Comparison of ENCODE assay signal across 11 cellular contexts in the genomic region with DNA sequence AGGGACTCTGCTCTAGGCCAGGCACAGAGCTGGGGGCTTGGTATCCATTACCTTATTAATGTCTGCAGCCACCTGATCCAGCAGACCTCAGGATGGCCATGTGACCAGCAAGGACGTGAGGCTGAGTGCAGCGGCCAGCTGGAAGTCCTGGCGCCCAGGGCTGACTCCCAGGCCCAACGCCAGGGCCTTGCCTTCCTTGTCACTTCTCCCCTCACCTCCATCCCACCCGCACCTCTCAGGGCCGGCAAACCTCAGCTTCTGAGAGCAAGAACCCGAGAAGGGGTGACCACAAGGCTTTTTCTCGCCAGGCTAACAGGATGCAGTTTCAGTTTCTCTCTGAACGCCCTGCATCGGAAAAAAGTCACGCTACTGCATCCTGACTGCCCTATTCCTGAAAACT. TPM values are rescaled to one million over a fixed set of nuclear protein-coding genes. Genes with fewer than 3 reads are reported as not detected.
DNase-seq lines count a peak whose midpoint lies in the region; ATAC-seq and TF ChIP-seq lines count a peak whose summit lies in the region.
"Had no signal": no experiment of that assay in that cellular context is flagged by ENCODE, and none has a peak within 500 bp of the region (broad histone marks: within the 10 kb centered on the region; RNA-seq: fewer than 3 reads in every experiment).

No MANE protein-coding gene starts in this region.

- H3K27me3 ChIP-seq in naive thymus-derived CD4-positive, alpha-beta T cell (ENCODE audit: control insufficient read depth in 2 of 2, insufficient read depth in 2 of 2, low read length in 2 of 2): no peaks in the 10 kb centered on the region
- no peaks in the 10 kb centered on the region for H3K27me3 ChIP-seq in GM23338 (ENCODE audit: insufficient read depth)

- no peak overlapping the region for H3K27ac ChIP-seq in naive thymus-derived CD4-positive, alpha-beta T cell (ENCODE audit: low read depth, low read length)
- H3K27ac ChIP-seq in GM23338 (ENCODE audit: low read depth): no peak overlapping the region

- peak overlapping the region in 2 of 10 donors; percentile 51 to 67 for H3K4me3 Mint-ChIP-seq in naive thymus-derived CD4-positive, alpha-beta T cell
- H3K4me3 Mint-ChIP-seq in GM23338: no peak overlapping the region; the same call in 2 of the 3 replicates

- peaks cover 3% of the 10 kb centered on the region; the same call in 1 of the 2 replicates for H4K20me1 ChIP-seq in GM23338 (replicated peaks; ENCODE audit: insufficient read depth)

- peaks cover 45% of the 10 kb centered on the region for H3K79me2 ChIP-seq in GM23338 (replicated peaks; ENCODE audit: insufficient read depth)

- no peaks in the 10 kb centered on the region for H3K9me2 ChIP-seq in GM23338 (ENCODE audit: insufficient read depth)

- H3K4me1 ChIP-seq in naive thymus-derived CD4-positive, alpha-beta T cell (ENCODE audit: control insufficient read depth in 2 of 2, insufficient read depth in 2 of 2, low read length in 2 of 2): peaks cover 0 to 12% of the 10 kb centered on the region in 2 donors
- H3K4me1 ChIP-seq in GM23338 (ENCODE audit: insufficient read depth): peaks cover 4% of the 10 kb centered on the region

- POLR2A ChIA-PET in naive thymus-derived CD4-positive, alpha-beta T cell (lab: Charles Lee): interaction anchor here (0.6 kb wide), 1 partner anchor 193 kb away, joined by 3 read pairs; no protein-coding TSS in a partner anchor

- CTCF ChIA-PET in naive thymus-derived CD4-positive, alpha-beta T cell (lab: Charles Lee): no interaction called here

- H3K9me3 ChIP-seq in naive thymus-derived CD4-positive, alpha-beta T cell (ENCODE audit: control insufficient read depth in 2 of 3, low read length in 3 of 3): no peaks in the 10 kb centered on the region

- H3K4me3 ChIP-seq in naive thymus-derived CD4-positive, alpha-beta T cell (ENCODE audit: low read length): no peak overlapping the region
- no peak overlapping the region for H3K4me3 ChIP-seq in GM23338
- H3K4me3 ChIP-seq: lung had no signal

- H3K27me3 Mint-ChIP-seq in naive thymus-derived CD4-positive, alpha-beta T cell: no peaks in the 10 kb centered on the region
- peaks cover 5% of the 10 kb centered on the region for H3K27me3 Mint-ChIP-seq in GM23338 (ENCODE audit: insufficient read depth, low read depth, poor library complexity)

- peaks cover 0 to 23% (median 7%) of the 10 kb centered on the region in 5 donors for H3K36me3 Mint-ChIP-seq in naive thymus-derived CD4-positive, alpha-beta T cell
- peaks cover 47% of the 10 kb centered on the region for H3K36me3 Mint-ChIP-seq in GM23338 (ENCODE audit: low read depth)

- peak overlapping the region in 8 of 9 donors; percentile 18 to 82 (median 63) for H3K27ac Mint-ChIP-seq in naive thymus-derived CD4-positive, alpha-beta T cell
- no peak overlapping the region; the same call in 1 of the 2 replicates for H3K27ac Mint-ChIP-seq in GM23338

- H2AFZ ChIP-seq in GM23338: no peak overlapping the region

- no peak for TF ChIP-seq CTCF in GM23338 (conservative IDR thresholded peaks at IDR 0.05; ENCODE audit: low read depth in 2 of 2)

- DNase-seq in AG20443 (ENCODE audit: low spot score) (peak; percentile 40), astrocyte of the hippocampus (ENCODE audit: low read depth, low spot score) (peak; percentile 27), GM23338 (ENCODE audit: low spot score) (no peak), NOMO-1 (lab: John Stamatoyannopoulos, UW; ENCODE audit: unreplicated experiment in 2 of 2) (no peak), HK-2 (ENCODE audit: unreplicated experiment) (no peak)
- DNase-seq in naive thymus-derived CD4-positive, alpha-beta T cell: no peak
- DNase-seq: activated CD4-positive, alpha-beta T cell treated with anti-CD3 and anti-CD28 coated beads for 4 hours; NCI-H774 had no signal

- H3K4me2 ChIP-seq in GM23338: no peak overlapping the region

- peak; percentile 52 for ATAC-seq in GM21367 (IDR thresholded peaks at IDR 0.05; ENCODE audit: unreplicated experiment)
- ATAC-seq in naive thymus-derived CD4-positive, alpha-beta T cell: no peak
- ATAC-seq in GM23338: no peak
- no peak for ATAC-seq in GM19035 (IDR thresholded peaks at IDR 0.05; ENCODE audit: unreplicated experiment)

- peaks cover 14 to 40% (median 25%) of the 10 kb centered on the region in 7 donors for H3K4me1 Mint-ChIP-seq in naive thymus-derived CD4-positive, alpha-beta T cell
- H3K4me1 Mint-ChIP-seq in GM23338: peaks cover 22% of the 10 kb centered on the region

- intact Hi-C loops in naive thymus-derived CD4-positive, alpha-beta T cell (cut with micrococcal nuclease): no loop called here

- peaks cover 0 to 2% (median 0%) of the 10 kb centered on the region in 11 donors for H3K9me3 Mint-ChIP-seq in naive thymus-derived CD4-positive, alpha-beta T cell
- H3K9me3 Mint-ChIP-seq in GM23338: no peaks in the 10 kb centered on the region

- no peaks in the 10 kb centered on the region; the same call in 1 of the 2 replicates for H3F3A ChIP-seq in GM23338 (replicated peaks; ENCODE audit: low read depth)

- peaks cover 17 to 92% (median 20%) of the 10 kb centered on the region in 3 experiments for H3K36me3 ChIP-seq in naive thymus-derived CD4-positive, alpha-beta T cell (ENCODE audit: control insufficient read depth in 2 of 3, insufficient read depth in 3 of 3, low read length in 3 of 3)
- no peaks in the 10 kb centered on the region; the same call in 1 of the 2 replicates for H3K36me3 ChIP-seq in GM23338 (ENCODE audit: insufficient read depth)

TF ChIP-seq in GM23338, 12 proteins besides CTCF, POLR2A, EP300 and RAD21 (continues in another document):
- TF ChIP-seq, protein P1, sequence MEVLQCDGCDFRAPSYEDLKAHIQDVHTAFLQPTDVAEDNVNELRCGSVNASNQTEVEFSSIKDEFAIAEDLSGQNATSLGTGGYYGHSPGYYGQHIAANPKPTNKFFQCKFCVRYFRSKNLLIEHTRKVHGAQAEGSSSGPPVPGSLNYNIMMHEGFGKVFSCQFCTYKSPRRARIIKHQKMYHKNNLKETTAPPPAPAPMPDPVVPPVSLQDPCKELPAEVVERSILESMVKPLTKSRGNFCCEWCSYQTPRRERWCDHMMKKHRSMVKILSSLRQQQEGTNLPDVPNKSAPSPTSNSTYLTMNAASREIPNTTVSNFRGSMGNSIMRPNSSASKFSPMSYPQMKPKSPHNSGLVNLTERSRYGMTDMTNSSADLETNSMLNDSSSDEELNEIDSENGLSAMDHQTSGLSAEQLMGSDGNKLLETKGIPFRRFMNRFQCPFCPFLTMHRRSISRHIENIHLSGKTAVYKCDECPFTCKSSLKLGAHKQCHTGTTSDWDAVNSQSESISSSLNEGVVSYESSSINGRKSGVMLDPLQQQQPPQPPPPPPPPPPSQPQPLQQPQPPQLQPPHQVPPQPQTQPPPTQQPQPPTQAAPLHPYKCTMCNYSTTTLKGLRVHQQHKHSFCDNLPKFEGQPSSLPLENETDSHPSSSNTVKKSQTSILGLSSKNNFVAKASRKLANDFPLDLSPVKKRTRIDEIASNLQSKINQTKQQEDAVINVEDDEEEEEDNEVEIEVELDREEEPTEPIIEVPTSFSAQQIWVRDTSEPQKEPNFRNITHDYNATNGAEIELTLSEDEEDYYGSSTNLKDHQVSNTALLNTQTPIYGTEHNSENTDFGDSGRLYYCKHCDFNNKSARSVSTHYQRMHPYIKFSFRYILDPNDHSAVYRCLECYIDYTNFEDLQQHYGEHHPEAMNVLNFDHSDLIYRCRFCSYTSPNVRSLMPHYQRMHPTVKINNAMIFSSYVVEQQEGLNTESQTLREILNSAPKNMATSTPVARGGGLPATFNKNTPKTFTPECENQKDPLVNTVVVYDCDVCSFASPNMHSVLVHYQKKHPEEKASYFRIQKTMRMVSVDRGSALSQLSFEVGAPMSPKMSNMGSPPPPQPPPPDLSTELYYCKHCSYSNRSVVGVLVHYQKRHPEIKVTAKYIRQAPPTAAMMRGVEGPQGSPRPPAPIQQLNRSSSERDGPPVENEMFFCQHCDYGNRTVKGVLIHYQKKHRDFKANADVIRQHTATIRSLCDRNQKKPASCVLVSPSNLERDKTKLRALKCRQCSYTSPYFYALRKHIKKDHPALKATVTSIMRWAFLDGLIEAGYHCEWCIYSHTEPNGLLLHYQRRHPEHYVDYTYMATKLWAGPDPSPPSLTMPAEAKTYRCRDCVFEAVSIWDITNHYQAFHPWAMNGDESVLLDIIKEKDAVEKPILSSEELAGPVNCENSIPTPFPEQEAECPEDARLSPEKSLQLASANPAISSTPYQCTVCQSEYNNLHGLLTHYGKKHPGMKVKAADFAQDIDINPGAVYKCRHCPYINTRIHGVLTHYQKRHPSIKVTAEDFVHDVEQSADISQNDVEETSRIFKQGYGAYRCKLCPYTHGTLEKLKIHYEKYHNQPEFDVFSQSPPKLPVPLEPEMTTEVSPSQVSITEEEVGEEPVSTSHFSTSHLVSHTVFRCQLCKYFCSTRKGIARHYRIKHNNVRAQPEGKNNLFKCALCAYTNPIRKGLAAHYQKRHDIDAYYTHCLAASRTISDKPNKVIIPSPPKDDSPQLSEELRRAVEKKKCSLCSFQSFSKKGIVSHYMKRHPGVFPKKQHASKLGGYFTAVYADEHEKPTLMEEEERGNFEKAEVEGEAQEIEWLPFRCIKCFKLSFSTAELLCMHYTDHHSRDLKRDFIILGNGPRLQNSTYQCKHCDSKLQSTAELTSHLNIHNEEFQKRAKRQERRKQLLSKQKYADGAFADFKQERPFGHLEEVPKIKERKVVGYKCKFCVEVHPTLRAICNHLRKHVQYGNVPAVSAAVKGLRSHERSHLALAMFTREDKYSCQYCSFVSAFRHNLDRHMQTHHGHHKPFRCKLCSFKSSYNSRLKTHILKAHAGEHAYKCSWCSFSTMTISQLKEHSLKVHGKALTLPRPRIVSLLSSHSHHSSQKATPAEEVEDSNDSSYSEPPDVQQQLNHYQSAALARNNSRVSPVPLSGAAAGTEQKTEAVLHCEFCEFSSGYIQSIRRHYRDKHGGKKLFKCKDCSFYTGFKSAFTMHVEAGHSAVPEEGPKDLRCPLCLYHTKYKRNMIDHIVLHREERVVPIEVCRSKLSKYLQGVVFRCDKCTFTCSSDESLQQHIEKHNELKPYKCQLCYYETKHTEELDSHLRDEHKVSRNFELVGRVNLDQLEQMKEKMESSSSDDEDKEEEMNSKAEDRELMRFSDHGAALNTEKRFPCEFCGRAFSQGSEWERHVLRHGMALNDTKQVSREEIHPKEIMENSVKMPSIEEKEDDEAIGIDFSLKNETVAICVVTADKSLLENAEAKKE (CRISPR knock-in tag; IDR thresholded peaks at IDR 0.05): no peak

RNA-seq across cellular contexts. Expression of a gene that starts 15.4 kb away (rescaled TPM):
- 10 to 100 TPM; 45.8 to 77.3 (median 59.3) TPM for total RNA-seq in naive thymus-derived CD4-positive, alpha-beta T cell
- polyA plus RNA-seq in naive thymus-derived CD4-positive, alpha-beta T cell: 10 to 100 TPM; 14.5 to 21.0 TPM
- 15.9 and 16.9 TPM in 2 replicates for total RNA-seq in GM23338 (2014; rRNA removed; shearing (Covaris generic))
- 9.9 and 12.6 TPM in 2 replicates for polyA plus RNA-seq in GM23338 (2016; fragmentation: Nextera tagmentation; extraction: Ambion mirVana)

Comparison
In these comparisons a context has a peak if more than half of its experiments do, and no peak if none do; other contexts are left out.
1. DNase-seq: peak in AG20443 (single experiment) and astrocyte of the hippocampus (single experiment); none in naive thymus-derived CD4-positive, alpha-beta T cell (0 of 9), GM23338 (single experiment), NOMO-1 (0 of 2) and HK-2 (single experiment).